ENCODE assay signal across 1 cellular context in genomic region chr15:29750754-29751153, GRCh38.
A peak's percentile ranks its signal among the peaks of the same experiment; 100 is the strongest.
TF ChIP-seq lines count a peak whose summit lies in the region.

No MANE protein-coding gene starts in this region.

TF ChIP-seq in HepG2, 621 proteins besides CTCF, POLR2A, EP300 and RAD21:
- TF ChIP-seq CCAR2 (optimal IDR thresholded peaks at IDR 0.05; ENCODE audit: low read depth, low read length) (no peak), BCL6 (CRISPR knock-in tag; IDR thresholded peaks at IDR 0.05) (no peak), MYC (CRISPR knock-in tag; IDR thresholded peaks at IDR 0.05; ENCODE audit: borderline replicate concordance) (no peak), CEBPB (IDR thresholded peaks at IDR 0.05; ENCODE audit: borderline replicate concordance, low read depth, low read length) (peak; percentile 20; the same call in 1 of the 2 replicates), CREBL2 (CRISPR knock-in tag; IDR thresholded peaks at IDR 0.05; ENCODE audit: borderline replicate concordance) (no peak)
